Comparison of ENCODE assay signal across 1 cellular context in genomic region chr17:79803421-79803996, GRCh38.
TF ChIP-seq lines count a peak whose summit lies in the region.

No MANE protein-coding gene starts in this region.

TF ChIP-seq in H1, 55 proteins besides CTCF, POLR2A, EP300 and RAD21:
- TF ChIP-seq TBP (IDR thresholded peaks at IDR 0.05; ENCODE audit: low read depth, low read length) (no peak), HDAC6 (IDR thresholded peaks at IDR 0.05; ENCODE audit: low read depth, low read length) (no peak), BACH1 (IDR thresholded peaks at IDR 0.05; ENCODE audit: low read length) (no peak), RFX5 (IDR thresholded peaks at IDR 0.05; ENCODE audit: borderline replicate concordance, low read depth, low read length) (no peak), POU5F1 (IDR thresholded peaks at IDR 0.05; ENCODE audit: low read depth, low read length) (no peak), EZH2 (IDR thresholded peaks at IDR 0.05; ENCODE audit: low read depth, low read length, severe bottlenecking) (peak; percentile 99), SUZ12 (IDR thresholded peaks at IDR 0.05; ENCODE audit: low read length) (peak; percentile 92)
TF ChIP-seq in H1: peak in this region for 2.
